26 cellular contexts compared by ENCODE assay signal in genomic region chrX:152997337-152997736, GRCh38. TPM values are rescaled to one million over a fixed set of nuclear protein-coding genes. Genes with fewer than 3 reads are reported as not detected.
"Had no signal": no experiment of that assay in that cellular context is flagged by ENCODE, and none has a peak within 500 bp of the region (broad histone marks: within the 10 kb centered on the region; RNA-seq: fewer than 3 reads in every experiment).

No MANE protein-coding gene starts in this region.

- H3K4me2 ChIP-seq: hepatocyte had no signal

- H3K4me1 Mint-ChIP-seq: immature natural killer cell, neural crest cell, WTC11 had no signal

- H2AFZ ChIP-seq: hepatocyte had no signal

- H3K27me3 Mint-ChIP-seq: activated naive CD8-positive, alpha-beta T cell had no signal

- FAIRE-seq: endometrium had no signal

- H3K27me3 ChIP-seq: hepatocyte, upper lobe of left lung had no signal

- H3K27ac ChIP-seq: hepatocyte, left ventricle myocardium inferior, upper lobe of left lung had no signal

- H3K27ac Mint-ChIP-seq: activated CD4-positive, alpha-beta memory T cell treated with anti-CD3 and anti-CD28 coated beads, Interleukin-2, amount 10 ng/mL, durations not matched to agents 7 days and 5 days; activated naive CD8-positive, alpha-beta T cell; activated T-helper 2 cell treated with anti-CD3 and anti-CD28 coated beads, Interferon-gamma antibody, Interleukin-2, Interleukin-4, amounts not matched to agents 10 μg/mL and 5 μg/mL and 100 μg/mL, durations not matched to agents 14 hours and 24 hours and 36 hours; immature natural killer cell; T-cell; WTC11 had no signal

- H3K9me3 Mint-ChIP-seq: activated CD4-positive, alpha-beta memory T cell treated with anti-CD3 and anti-CD28 coated beads, Interleukin-2, amount 10 ng/mL, durations not matched to agents 7 days and 5 days; activated T-helper 2 cell treated with anti-CD3 and anti-CD28 coated beads, Interferon-gamma antibody, Interleukin-2, Interleukin-4, amounts not matched to agents 10 μg/mL and 5 μg/mL and 100 μg/mL, durations not matched to agents 14 hours and 24 hours and 36 hours; immature natural killer cell; T-cell had no signal

- H3K79me2 ChIP-seq: hepatocyte had no signal

- DNase-seq: activated CD4-positive, alpha-beta memory T cell treated with anti-CD3 and anti-CD28 coated beads, Interleukin-2, amount 10 ng/mL, durations not matched to agents 7 days and 5 days; activated CD4-positive, alpha-beta T cell treated with anti-CD3 and anti-CD28 coated beads for 4 hours; activated naive CD4-positive, alpha-beta T cell; amniotic stem cell; cortex of kidney; immature natural killer cell; kidney glomerular epithelial cell; left ventricle myocardium inferior; naive thymus-derived CD4-positive, alpha-beta T cell; occipital lobe; stimulated activated CD4-positive, alpha-beta T cell treated with anti-CD3 and anti-CD28 coated beads, Interleukin-4, amount 100 ng/mL, for 1 hour; stimulated activated naive CD4-positive, alpha-beta T cell treated with Interleukin-2 at 50 U/mL for 16 hours; T-cell; T1000; upper lobe of left lung had no signal

- H3K4me3 Mint-ChIP-seq: activated CD4-positive, alpha-beta memory T cell treated with anti-CD3 and anti-CD28 coated beads, Interleukin-2, amount 10 ng/mL, durations not matched to agents 7 days and 5 days; activated naive CD8-positive, alpha-beta T cell; immature natural killer cell; naive thymus-derived CD4-positive, alpha-beta T cell; neural crest cell; WTC11 had no signal

- H3K36me3 ChIP-seq: left ventricle myocardium inferior, upper lobe of left lung had no signal

- H3K36me3 Mint-ChIP-seq: activated naive CD8-positive, alpha-beta T cell; immature natural killer cell; T-cell; WTC11 had no signal

- H3K9me3 ChIP-seq: left ventricle myocardium inferior, upper lobe of left lung had no signal

- H3K4me3 ChIP-seq: hepatocyte, left ventricle myocardium inferior, upper lobe of left lung had no signal

- H3K4me1 ChIP-seq: left ventricle myocardium inferior, upper lobe of left lung had no signal

- ATAC-seq: naive thymus-derived CD4-positive, alpha-beta T cell; T-cell; WTC11 had no signal

RNA-seq across cellular contexts. Expression of gene PNMA5, which starts 3.4 kb away (rescaled TPM):
- total RNA-seq: activated T-helper 2 cell treated with anti-CD3 and anti-CD28 coated beads, Interferon-gamma antibody, Interleukin-2, Interleukin-4, amounts not matched to agents 10 μg/mL and 5 μg/mL and 100 μg/mL, durations not matched to agents 14 hours and 24 hours and 36 hours; epithelial cell of proximal tubule; fibroblast of villous mesenchyme; left ventricle myocardium inferior; lung microvascular endothelial cell; neural crest cell; renal cortical epithelial cell; subcutaneous adipose tissue; upper lobe of left lung had no signal
- polyA plus RNA-seq: hepatocyte; immature natural killer cell; naive thymus-derived CD4-positive, alpha-beta T cell had no signal

RNA-seq across cellular contexts. Expression of gene PNMA3, which starts 58.9 kb away (rescaled TPM):
- total RNA-seq: lung microvascular endothelial cell had no signal
